Comparison of ENCODE assay signal across 1 cellular context in the genomic region with DNA sequence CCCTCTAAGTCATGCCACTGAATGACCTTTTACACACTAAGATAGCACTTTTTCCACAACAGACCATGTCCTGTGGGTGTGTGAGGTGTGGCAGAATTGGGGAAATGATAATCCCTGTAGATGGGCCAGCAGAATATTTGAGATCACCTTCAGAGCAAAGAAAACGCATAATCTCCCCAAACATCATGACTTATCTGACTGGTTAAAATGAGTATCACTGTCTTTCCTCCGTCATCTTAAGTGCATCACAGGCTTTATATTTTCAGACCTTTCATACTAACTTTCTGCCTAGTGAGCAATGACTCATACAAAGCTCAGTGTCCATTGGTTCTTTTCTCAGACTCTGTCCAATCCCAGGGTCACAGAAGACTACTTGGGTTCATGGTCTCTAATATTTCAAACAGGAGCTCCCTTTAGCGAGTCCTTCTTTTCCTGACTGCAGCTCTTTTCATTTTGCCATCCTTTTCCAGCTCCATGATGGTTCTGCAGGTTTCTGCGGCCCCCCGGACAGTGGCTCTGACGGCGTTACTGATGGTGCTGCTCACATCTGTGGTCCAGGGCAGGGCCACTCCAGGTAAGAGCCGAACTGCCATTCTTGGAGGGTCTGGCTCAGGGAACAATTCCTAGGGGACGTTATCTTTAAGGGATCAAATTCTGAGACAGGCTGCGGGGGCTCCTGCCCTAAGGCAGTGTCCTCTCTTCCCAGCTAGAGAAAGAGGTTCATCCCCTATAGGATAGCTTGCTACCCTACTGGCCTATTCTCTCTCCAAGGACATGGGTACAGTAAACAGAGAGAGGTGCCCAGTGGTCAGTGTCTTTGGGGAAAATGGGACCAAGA.
A peak's percentile ranks its signal among the peaks of the same experiment; 100 is the strongest.
TF ChIP-seq lines count a peak whose summit lies in the region.

A gene (plus strand): TSS at position 423 of the 838 bp plus-strand sequence. CDS start 52 bp downstream, at position 475.

TF ChIP-seq in K562, 482 proteins besides CTCF, POLR2A, EP300 and RAD21 (continued from another document):
- TF ChIP-seq, protein P1, sequence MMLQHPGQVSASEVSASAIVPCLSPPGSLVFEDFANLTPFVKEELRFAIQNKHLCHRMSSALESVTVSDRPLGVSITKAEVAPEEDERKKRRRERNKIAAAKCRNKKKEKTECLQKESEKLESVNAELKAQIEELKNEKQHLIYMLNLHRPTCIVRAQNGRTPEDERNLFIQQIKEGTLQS (IDR thresholded peaks at IDR 0.05): 0 out of 2 replicates have a peak, but pooled peaks have one; percentile 43
- TF ChIP-seq, protein P1 (CRISPR knock-in tag; conservative IDR thresholded peaks at IDR 0.05): no peak
- TF ChIP-seq FOS (IDR thresholded peaks at IDR 0.05; ENCODE audit: extremely low read depth, insufficient read length): peak; percentile 43
- no peak for TF ChIP-seq ESRRB (CRISPR knock-in tag; IDR thresholded peaks at IDR 0.05; ENCODE audit: borderline replicate concordance)
- no peak for TF ChIP-seq HDAC8 (tag; IDR thresholded peaks at IDR 0.05)
- TF ChIP-seq, protein P2, sequence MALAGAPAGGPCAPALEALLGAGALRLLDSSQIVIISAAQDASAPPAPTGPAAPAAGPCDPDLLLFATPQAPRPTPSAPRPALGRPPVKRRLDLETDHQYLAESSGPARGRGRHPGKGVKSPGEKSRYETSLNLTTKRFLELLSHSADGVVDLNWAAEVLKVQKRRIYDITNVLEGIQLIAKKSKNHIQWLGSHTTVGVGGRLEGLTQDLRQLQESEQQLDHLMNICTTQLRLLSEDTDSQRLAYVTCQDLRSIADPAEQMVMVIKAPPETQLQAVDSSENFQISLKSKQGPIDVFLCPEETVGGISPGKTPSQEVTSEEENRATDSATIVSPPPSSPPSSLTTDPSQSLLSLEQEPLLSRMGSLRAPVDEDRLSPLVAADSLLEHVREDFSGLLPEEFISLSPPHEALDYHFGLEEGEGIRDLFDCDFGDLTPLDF (CRISPR knock-in tag; IDR thresholded peaks at IDR 0.05): no peak
- no peak for TF ChIP-seq ERF (CRISPR knock-in tag; IDR thresholded peaks at IDR 0.05)
- TF ChIP-seq, protein P3, sequence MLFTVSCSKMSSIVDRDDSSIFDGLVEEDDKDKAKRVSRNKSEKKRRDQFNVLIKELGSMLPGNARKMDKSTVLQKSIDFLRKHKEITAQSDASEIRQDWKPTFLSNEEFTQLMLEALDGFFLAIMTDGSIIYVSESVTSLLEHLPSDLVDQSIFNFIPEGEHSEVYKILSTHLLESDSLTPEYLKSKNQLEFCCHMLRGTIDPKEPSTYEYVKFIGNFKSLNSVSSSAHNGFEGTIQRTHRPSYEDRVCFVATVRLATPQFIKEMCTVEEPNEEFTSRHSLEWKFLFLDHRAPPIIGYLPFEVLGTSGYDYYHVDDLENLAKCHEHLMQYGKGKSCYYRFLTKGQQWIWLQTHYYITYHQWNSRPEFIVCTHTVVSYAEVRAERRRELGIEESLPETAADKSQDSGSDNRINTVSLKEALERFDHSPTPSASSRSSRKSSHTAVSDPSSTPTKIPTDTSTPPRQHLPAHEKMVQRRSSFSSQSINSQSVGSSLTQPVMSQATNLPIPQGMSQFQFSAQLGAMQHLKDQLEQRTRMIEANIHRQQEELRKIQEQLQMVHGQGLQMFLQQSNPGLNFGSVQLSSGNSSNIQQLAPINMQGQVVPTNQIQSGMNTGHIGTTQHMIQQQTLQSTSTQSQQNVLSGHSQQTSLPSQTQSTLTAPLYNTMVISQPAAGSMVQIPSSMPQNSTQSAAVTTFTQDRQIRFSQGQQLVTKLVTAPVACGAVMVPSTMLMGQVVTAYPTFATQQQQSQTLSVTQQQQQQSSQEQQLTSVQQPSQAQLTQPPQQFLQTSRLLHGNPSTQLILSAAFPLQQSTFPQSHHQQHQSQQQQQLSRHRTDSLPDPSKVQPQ (CRISPR knock-in tag; IDR thresholded peaks at IDR 0.05; ENCODE audit: borderline replicate concordance): no peak
- TF ChIP-seq SETDB1 (IDR thresholded peaks at IDR 0.05; ENCODE audit: low read length): no peak
- TF ChIP-seq RBM25 (IDR thresholded peaks at IDR 0.05; ENCODE audit: low read depth, low read length, severe bottlenecking): peak; percentile 13
- no peak for TF ChIP-seq ZNF717 (CRISPR knock-in tag; IDR thresholded peaks at IDR 0.05)
